In genomic region chrX:103275947-103276567, GRCh38 we compare ENCODE assay signal across 16 cellular contexts. TPM values are rescaled to one million over a fixed set of nuclear protein-coding genes. Genes with fewer than 3 reads are reported as not detected.
DNase-seq lines count a peak whose midpoint lies in the region; ATAC-seq and FAIRE-seq lines count a peak whose summit lies in the region.
"Had no signal": no experiment of that assay in that cellular context is flagged by ENCODE, and none has a peak within 500 bp of the region (broad histone marks: within the 10 kb centered on the region; RNA-seq: fewer than 3 reads in every experiment).

No MANE protein-coding gene starts in this region.

- no peak overlapping the region for H3K27ac ChIP-seq in iPS-20b (ENCODE audit: low read length)
- H3K27ac ChIP-seq: 22Rv1, gastroesophageal sphincter, PC-9, thyroid gland had no signal

- H3K9ac ChIP-seq in iPS-20b (ENCODE audit: low read depth, low read length): peak overlapping the region; percentile 8; the same call in 1 of the 2 replicates

- H3K9me3 Mint-ChIP-seq in T-cell: no peaks in the 10 kb centered on the region
- no peaks in the 10 kb centered on the region for H3K9me3 Mint-ChIP-seq in stimulated activated effector memory CD8-positive, alpha-beta T cell treated with anti-CD3 and anti-CD28 coated beads, Interleukin-12 subunit alpha, Interleukin-12 subunit beta, amount 100 ng/mL, for 72 hours

- H3K4me3 ChIP-seq in iPS-20b (ENCODE audit: low read length): peak overlapping the region; percentile 64; the same call in 1 of the 2 replicates
- H3K4me3 ChIP-seq: PC-9, thyroid gland had no signal

- ATAC-seq in T-cell (replicated peaks in 1 of 4): no peak
- no peak for ATAC-seq in stimulated activated effector memory CD8-positive, alpha-beta T cell treated with anti-CD3 and anti-CD28 coated beads, Interleukin-12 subunit alpha, Interleukin-12 subunit beta, amount 100 ng/mL, for 72 hours

- peaks cover 0 to 9% (median 8%) of the 10 kb centered on the region in 3 donors for H3K4me1 Mint-ChIP-seq in T-cell
- peaks cover 9% of the 10 kb centered on the region for H3K4me1 Mint-ChIP-seq in stimulated activated effector memory CD8-positive, alpha-beta T cell treated with anti-CD3 and anti-CD28 coated beads, Interleukin-12 subunit alpha, Interleukin-12 subunit beta, amount 100 ng/mL, for 72 hours

- POLR2A ChIA-PET in T-cell (lab: Charles Lee): no interaction called here

- H3K27ac Mint-ChIP-seq in T-cell: no peak overlapping the region
- no peak overlapping the region for H3K27ac Mint-ChIP-seq in stimulated activated effector memory CD8-positive, alpha-beta T cell treated with anti-CD3 and anti-CD28 coated beads, Interleukin-12 subunit alpha, Interleukin-12 subunit beta, amount 100 ng/mL, for 72 hours

- DNase-seq in NCI-H146 (lab: John Stamatoyannopoulos, UW) (peak; percentile 26), NCI-H146 treated with DMSO at 0.1 percent for 48 hours (lab: John Stamatoyannopoulos, UW; ENCODE audit: unreplicated experiment) (no peak), T-cell (no peak), OCI-M1 (lab: John Stamatoyannopoulos, UW) (no peak), occipital lobe (lab: John Stamatoyannopoulos, UW) (no peak), HTR-8/SVneo (ENCODE audit: insufficient read length, low spot score) (no peak)
- no peak for DNase-seq in stimulated activated effector memory CD8-positive, alpha-beta T cell treated with anti-CD3 and anti-CD28 coated beads, Interleukin-12 subunit alpha, Interleukin-12 subunit beta, amount 100 ng/mL, for 72 hours (ENCODE audit: low spot score in 2 of 2)
- DNase-seq: activated CD4-positive, alpha-beta T cell treated with anti-CD3 and anti-CD28 coated beads, Interleukin-2, amount 50 U/mL, for 4 hours; PC-9; T-helper 2 cell had no signal

- no peaks in the 10 kb centered on the region for H3K9me3 ChIP-seq in iPS-20b (ENCODE audit: insufficient read depth, low read depth, low read length)
- H3K9me3 ChIP-seq: gastroesophageal sphincter, thyroid gland had no signal

- H3K27me3 Mint-ChIP-seq in T-cell: peaks cover 46 to 66% of the 10 kb centered on the region in 2 donors

- no peaks in the 10 kb centered on the region for H3K36me3 Mint-ChIP-seq in T-cell
- H3K36me3 Mint-ChIP-seq in stimulated activated effector memory CD8-positive, alpha-beta T cell treated with anti-CD3 and anti-CD28 coated beads, Interleukin-12 subunit alpha, Interleukin-12 subunit beta, amount 100 ng/mL, for 72 hours: no peaks in the 10 kb centered on the region

- H3K4me3 Mint-ChIP-seq in T-cell: peak overlapping the region in 2 of 3 donors; percentile 29 to 56
- H3K4me3 Mint-ChIP-seq in stimulated activated effector memory CD8-positive, alpha-beta T cell treated with anti-CD3 and anti-CD28 coated beads, Interleukin-12 subunit alpha, Interleukin-12 subunit beta, amount 100 ng/mL, for 72 hours: peak overlapping the region; percentile 46

- CTCF ChIA-PET in T-cell (lab: Charles Lee): interaction anchor here in 1 of 2 donors (0.6 kb wide), 1 partner anchor 73 kb away, joined by 3 read pairs; no protein-coding TSS in a partner anchor

- FAIRE-seq in HTR-8/SVneo (lab: Jason Lieb, UNC): no peak

- H3K4me1 ChIP-seq in iPS-20b (ENCODE audit: insufficient read depth, low read length): no peaks in the 10 kb centered on the region
- H3K4me1 ChIP-seq: thyroid gland had no signal

- H3K27me3 ChIP-seq in iPS-20b (ENCODE audit: insufficient read depth, low read length): no peaks in the 10 kb centered on the region
- H3K27me3 ChIP-seq: thyroid gland had no signal

- no peaks in the 10 kb centered on the region for H3K36me3 ChIP-seq in iPS-20b (ENCODE audit: insufficient read depth, low read depth, low read length)
- H3K36me3 ChIP-seq: gastroesophageal sphincter, thyroid gland had no signal

RNA-seq across cellular contexts. Expression of gene TCEAL5, which starts 0.5 kb away (rescaled TPM):
- not detected for total RNA-seq in T-cell
- total RNA-seq in occipital lobe: 7.2 TPM
- total RNA-seq: LHCN-M2, lower leg skin, PC-9 had no signal

RNA-seq across cellular contexts. Expression of gene TCEAL8, which starts 21.1 kb away (rescaled TPM):
- total RNA-seq in T-cell: 10 to 100 TPM; 13.8 to 25.5 (median 20.4) TPM
- 99.8 TPM for total RNA-seq in occipital lobe

RNA-seq across cellular contexts. Expression of gene BEX2, which starts 34.7 kb away (rescaled TPM):
- 10 to 100 TPM; 24.0 to 38.3 (median 26.8) TPM for total RNA-seq in T-cell
- 101 TPM for total RNA-seq in occipital lobe

RNA-seq across cellular contexts. Expression of gene TCEAL7, which starts 54.0 kb away (rescaled TPM):
- total RNA-seq in T-cell: not detected
- total RNA-seq in occipital lobe: 86.6 TPM
- total RNA-seq: PC-9 had no signal
